In the genomic region with DNA sequence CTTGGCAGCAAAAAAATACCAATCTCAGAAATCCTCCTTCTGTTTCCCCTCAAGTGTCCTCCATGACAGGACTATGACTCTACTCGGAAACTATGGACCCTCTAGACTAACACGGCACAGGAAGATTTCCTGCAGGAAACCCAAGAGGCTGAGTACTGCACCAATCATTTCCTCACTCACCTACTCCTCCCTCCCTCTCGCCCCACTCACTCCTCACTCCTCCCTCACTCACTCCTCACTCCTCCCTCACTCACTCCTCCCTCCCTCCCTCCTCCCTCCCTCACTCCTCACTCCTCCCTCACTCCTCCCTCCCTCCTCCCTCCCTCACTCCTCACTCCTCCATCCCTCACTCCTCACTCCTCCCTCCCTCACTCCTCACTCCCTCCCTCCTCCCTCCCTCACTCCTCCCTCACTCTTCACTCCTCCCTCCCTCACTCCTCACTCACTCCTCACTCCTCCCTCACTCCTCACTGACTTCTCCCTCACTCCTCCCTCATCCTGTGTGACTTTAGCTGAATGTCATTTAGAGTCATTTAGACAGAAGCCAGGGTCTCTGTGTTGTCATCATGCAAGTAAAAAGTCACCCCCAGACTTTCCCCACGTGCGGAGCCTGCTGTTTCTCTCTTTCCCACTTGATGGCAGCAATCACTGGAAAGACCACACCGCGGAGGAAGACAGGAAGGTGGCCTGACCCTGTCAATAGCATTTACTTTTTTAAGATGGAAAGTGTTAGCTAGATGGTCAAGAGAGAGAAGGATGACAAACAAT, we compare ENCODE assay signal across 8 cellular contexts.
DNase-seq lines count a peak whose midpoint lies in the region; ATAC-seq and TF ChIP-seq lines count a peak whose summit lies in the region.

No MANE protein-coding gene starts in this region.

- H3K36me3 Mint-ChIP-seq in mesothelial cell of epicardium, result peaks cover 4% of the 10 kb centered on the region

- peak; percentile 2 for DNase-seq in DMS114 treated with DMSO at 0.1 percent for 48 hours (lab: John Stamatoyannopoulos, UW; ENCODE audit: unreplicated experiment)
- DNase-seq in HK-2 (ENCODE audit: unreplicated experiment), result peak; percentile 8
- peak; percentile 64 to 69 for DNase-seq in cardiac fibroblast (ENCODE audit: low read depth in 2 of 2)
- DNase-seq in mesothelial cell of epicardium (ENCODE audit: low spot score in 2 of 2, unreplicated experiment in 2 of 2), result peak in 1 of 2 experiments; percentile 55
- no peak for DNase-seq in activated CD8-positive, alpha-beta memory T cell treated with anti-CD3 and anti-CD28 coated beads for 24 hours

- H3K4me1 Mint-ChIP-seq in mesothelial cell of epicardium, result peaks cover 2% of the 10 kb centered on the region

- peak; percentile 82 for TF ChIP-seq CTCF in cardiac fibroblast (IDR thresholded peaks at IDR 0.05; ENCODE audit: low read depth, low read length)
- TF ChIP-seq CTCF in mesothelial cell of epicardium (IDR thresholded peaks at IDR 0.05; ENCODE audit: unreplicated experiment), result peak; percentile 47

- H3K4me3 ChIP-seq in cardiac fibroblast (replicated peaks in 1 of 2; ENCODE audit: low read depth in 2 of 2, low read length in 2 of 2), result no peak overlapping the region

- no peak overlapping the region for H3K4me3 Mint-ChIP-seq in mesothelial cell of epicardium

- ATAC-seq in HG02852 (IDR thresholded peaks at IDR 0.05; ENCODE audit: unreplicated experiment) (no peak), HG03135 (IDR thresholded peaks at IDR 0.05; ENCODE audit: unreplicated experiment) (no peak), GM18909 (IDR thresholded peaks at IDR 0.05; ENCODE audit: poor library complexity, unreplicated experiment) (no peak)

- no peak overlapping the region for H3K27ac Mint-ChIP-seq in mesothelial cell of epicardium

- peaks cover 15% of the 10 kb centered on the region for H3K9me3 Mint-ChIP-seq in mesothelial cell of epicardium

- peaks cover 59% of the 10 kb centered on the region for H3K27me3 Mint-ChIP-seq in mesothelial cell of epicardium (ENCODE audit: low read depth)
